1 cellular context compared by ENCODE assay signal in genomic region chr10:17643339-17643754, GRCh38.
TF ChIP-seq lines count a peak whose summit lies in the region.

No MANE protein-coding gene starts in this region.

TF ChIP-seq in GM12878, 131 proteins besides CTCF, POLR2A, EP300 and RAD21 (continued from another document):
- no peak for TF ChIP-seq MLLT1 (IDR thresholded peaks at IDR 0.05)
- TF ChIP-seq SIN3A (IDR thresholded peaks at IDR 0.05; ENCODE audit: low read depth, low read length) = 0 out of 2 replicates have a peak, but pooled peaks have one; percentile 62
